In the genomic region with DNA sequence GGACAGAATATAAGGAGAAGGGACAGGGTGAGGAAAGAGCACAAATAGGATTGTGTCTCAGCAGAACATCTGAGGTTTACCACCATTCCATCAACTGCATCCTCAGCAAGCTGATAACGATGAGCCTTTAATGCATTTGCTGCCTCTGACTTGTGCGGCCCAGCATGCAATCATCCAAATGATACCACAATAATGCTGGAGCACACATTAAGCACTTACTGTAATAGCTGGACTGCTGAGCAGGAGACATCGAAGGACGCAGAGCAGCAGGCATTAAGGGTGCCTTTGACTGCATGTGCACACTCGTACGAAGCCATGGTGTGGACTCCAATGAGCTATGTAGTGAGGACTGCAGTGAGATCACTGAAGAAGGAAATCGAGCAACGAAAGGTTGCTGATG, we compare ENCODE assay signal across 20 cellular contexts.
"Had no signal": no experiment of that assay in that cellular context is flagged by ENCODE, and none has a peak within 500 bp of the region (broad histone marks: within the 10 kb centered on the region; RNA-seq: fewer than 3 reads in every experiment).

No MANE protein-coding gene starts in this region.

- H3K27ac ChIP-seq: coronary artery, esophagus muscularis mucosa, foreskin keratinocyte, gastroesophageal sphincter, heart left ventricle, hepatocyte, left lung, lower lobe of right lung had no signal

- H3K79me2 ChIP-seq: hepatocyte had no signal

- H3K4me1 Mint-ChIP-seq: immature natural killer cell had no signal

- H3K9me3 ChIP-seq: esophagus muscularis mucosa, gastroesophageal sphincter, heart left ventricle, left lung, lower lobe of right lung, mucosa of descending colon had no signal

- H3K27me3 Mint-ChIP-seq: naive B cell had no signal

- ATAC-seq: foreskin keratinocyte, gastroesophageal sphincter, heart left ventricle, left cardiac atrium, left lung, left ventricle myocardium superior, lower lobe of right lung, mucosa of descending colon had no signal

- H3K4me3 Mint-ChIP-seq: immature natural killer cell, mesothelial cell of epicardium, naive B cell had no signal

- H3K36me3 ChIP-seq: esophagus muscularis mucosa, gastroesophageal sphincter, heart left ventricle, left lung, lower lobe of right lung had no signal

- H3K36me3 Mint-ChIP-seq: immature natural killer cell, mesothelial cell of epicardium, naive B cell had no signal

- H3K27ac Mint-ChIP-seq: immature natural killer cell, mesothelial cell of epicardium, naive B cell had no signal

- H2AFZ ChIP-seq: hepatocyte had no signal

- H3K27me3 ChIP-seq: dorsolateral prefrontal cortex, esophagus muscularis mucosa, foreskin keratinocyte, gastroesophageal sphincter, heart left ventricle, hepatocyte, left lung had no signal

- H3K9me3 Mint-ChIP-seq: immature natural killer cell, mesothelial cell of epicardium, naive B cell had no signal

- H3K4me3 ChIP-seq: coronary artery, dorsolateral prefrontal cortex, esophagus muscularis mucosa, gastroesophageal sphincter, heart left ventricle, hepatocyte, left lung, lower lobe of right lung, mucosa of descending colon had no signal

- H3K4me2 ChIP-seq: hepatocyte had no signal

- DNase-seq: dermis blood vessel endothelial cell; dorsolateral prefrontal cortex; effector CD4-positive, alpha-beta T cell; effector memory CD4-positive, alpha-beta T cell; foreskin keratinocyte; heart left ventricle; hypothalamus; immature natural killer cell; left cardiac atrium; left lung; left ventricle myocardium superior; lower lobe of right lung; mesenchymal stem cell; mucosa of descending colon; naive B cell had no signal
